ENCODE assay signal across 8 cellular contexts in genomic region chr5:120788481-120788880, GRCh38.
"Had no signal": no experiment of that assay in that cellular context is flagged by ENCODE, and none has a peak within 500 bp of the region (broad histone marks: within the 10 kb centered on the region; RNA-seq: fewer than 3 reads in every experiment).

No MANE protein-coding gene starts in this region.

- ATAC-seq: GM12878 had no signal

- DNase-seq: GDM1, GF-D8 had no signal

- H3K4me3 ChIP-seq: GM12878 had no signal

- FAIRE-seq: G401.6, GM12878, GM12891, GM12892, GM18507, GM19239 had no signal
